In the genomic region with DNA sequence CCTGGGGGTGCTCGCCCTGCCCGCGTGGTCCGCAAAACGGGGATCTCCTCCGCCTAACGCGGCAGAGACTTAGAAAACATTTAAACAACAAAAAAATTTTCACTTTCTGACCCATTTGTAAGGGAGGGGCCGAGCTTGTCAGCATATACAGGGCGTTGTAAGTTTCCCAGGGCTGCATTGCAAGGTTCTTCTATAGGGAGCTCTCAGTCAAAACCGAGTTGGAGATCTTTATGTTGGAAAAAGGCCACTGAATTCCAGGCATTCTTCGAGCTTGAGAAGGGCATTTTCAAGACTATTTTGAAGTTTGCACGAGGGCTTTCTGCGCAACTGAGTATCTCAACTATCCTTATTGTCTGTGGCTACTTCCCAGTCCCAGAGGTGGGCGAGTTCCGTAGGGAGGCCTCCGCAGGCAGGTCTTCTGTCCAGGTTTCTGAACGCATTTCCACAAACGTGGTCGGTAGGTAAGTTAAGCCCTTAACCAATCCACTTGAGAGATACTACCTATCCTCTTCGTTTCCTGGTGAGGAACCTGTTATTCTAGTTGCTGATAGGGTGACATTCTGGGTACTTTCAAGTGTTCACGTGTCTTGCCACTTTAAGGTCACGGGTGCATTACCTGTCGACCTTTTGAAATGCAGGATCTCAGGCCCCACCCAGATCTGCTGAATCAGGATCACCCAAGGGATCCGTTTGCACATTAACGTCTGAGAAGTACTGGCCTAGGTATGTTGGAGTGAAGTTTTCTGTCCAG, we compare ENCODE assay signal across 8 cellular contexts. TPM values are rescaled to one million over a fixed set of nuclear protein-coding genes. Genes with fewer than 3 reads are reported as not detected.
A peak's percentile ranks its signal among the peaks of the same experiment; 100 is the strongest.
DNase-seq lines count a peak whose midpoint lies in the region; ATAC-seq and TF ChIP-seq lines count a peak whose summit lies in the region.

No MANE protein-coding gene starts in this region.

- H3K9me3 ChIP-seq in breast epithelium = no peaks in the 10 kb centered on the region

- intact Hi-C loops in breast epithelium (cut with DNase I; ENCODE audit: low total_unique reads) = no loop called here

- H3K27me3 ChIP-seq in breast epithelium = no peaks in the 10 kb centered on the region

- H3K27me3 Mint-ChIP-seq in activated T-cell treated with anti-CD3 and anti-CD28 coated beads, Interleukin-2, amount 50 U/mL, for 72 hours (ENCODE audit: low read depth) = no peaks in the 10 kb centered on the region

- TF ChIP-seq CTCF in breast epithelium (IDR thresholded peaks at IDR 0.05) = no peak

- H3K27ac Mint-ChIP-seq in activated T-cell treated with anti-CD3 and anti-CD28 coated beads, Interleukin-2, amount 50 U/mL, for 72 hours = no peak overlapping the region

- TF ChIP-seq POLR2A in breast epithelium (IDR thresholded peaks at IDR 0.05) = no peak

- peak overlapping the region; percentile 92 for H3K4me3 Mint-ChIP-seq in activated T-cell treated with anti-CD3 and anti-CD28 coated beads, Interleukin-2, amount 50 U/mL, for 72 hours

- no peak for ATAC-seq in activated T-cell treated with anti-CD3 and anti-CD28 coated beads, Interleukin-2, amount 50 U/mL, for 72 hours (replicated peaks in 1 of 2)
- ATAC-seq in HG02642 (IDR thresholded peaks at IDR 0.05; ENCODE audit: poor library complexity, unreplicated experiment) (no peak), HG02870 (IDR thresholded peaks at IDR 0.05; ENCODE audit: unreplicated experiment) (no peak)

- peaks cover 14% of the 10 kb centered on the region for H3K4me1 Mint-ChIP-seq in activated T-cell treated with anti-CD3 and anti-CD28 coated beads, Interleukin-2, amount 50 U/mL, for 72 hours (ENCODE audit: low read depth)

- no peak for DNase-seq in activated T-cell treated with anti-CD3 and anti-CD28 coated beads, Interleukin-2, amount 50 U/mL, for 72 hours
- DNase-seq in activated T-cell treated with anti-CD3 and anti-CD28 coated beads for 4 hours (no peak), NCI-H2196 (lab: John Stamatoyannopoulos, UW; ENCODE audit: unreplicated experiment) (peak; percentile 69), breast epithelium (ENCODE audit: low spot score in 2 of 2) (no peak), kidney tubule cell (ENCODE audit: low spot score) (peak; percentile 81), substantia nigra (lab: John Stamatoyannopoulos, UW) (no peak)

- H3K4me3 ChIP-seq in breast epithelium = peak overlapping the region; percentile 65 to 90 (median 82)

- H3K36me3 ChIP-seq in breast epithelium = no peaks in the 10 kb centered on the region

- no peaks in the 10 kb centered on the region for H3K4me1 ChIP-seq in breast epithelium

- peak overlapping the region; percentile 89 to 93 for H3K27ac ChIP-seq in breast epithelium
- peak overlapping the region; percentile 86 for H3K27ac ChIP-seq in substantia nigra (ENCODE audit: low read depth, low read length, poor library complexity, severe bottlenecking)

- no peaks in the 10 kb centered on the region for H3K36me3 Mint-ChIP-seq in activated T-cell treated with anti-CD3 and anti-CD28 coated beads, Interleukin-2, amount 50 U/mL, for 72 hours (ENCODE audit: insufficient read depth in 2 of 2)

- H3K9me3 Mint-ChIP-seq in activated T-cell treated with anti-CD3 and anti-CD28 coated beads, Interleukin-2, amount 50 U/mL, for 72 hours = no peaks in the 10 kb centered on the region

RNA-seq across cellular contexts. Expression of a gene that starts 51.5 kb away (rescaled TPM):
- total RNA-seq in activated T-cell treated with anti-CD3 and anti-CD28 coated beads, Interleukin-2, amount 50 U/mL, for 72 hours = 10 to 100 TPM; 31.1 to 33.8 TPM
- 100 to 1,000 TPM in 2 of 3 donors, 10 to 100 TPM in 1; 85.2 to 125 (median 108) TPM for total RNA-seq in breast epithelium

Comparison
In these comparisons a context has a peak if more than half of its experiments do, and no peak if none do; other contexts are left out.
1. DNase-seq: peak in NCI-H2196 (single experiment) and kidney tubule cell (single experiment); none in activated T-cell treated with anti-CD3 and anti-CD28 coated beads, Interleukin-2, amount 50 U/mL, for 72 hours (0 of 2), activated T-cell treated with anti-CD3 and anti-CD28 coated beads for 4 hours (single experiment), breast epithelium (0 of 2) and substantia nigra (0 of 49).